1 cellular context compared by ENCODE assay signal in genomic region chr5:139605887-139606286, GRCh38.
TF ChIP-seq lines count a peak whose summit lies in the region.

No MANE protein-coding gene starts in this region.

TF ChIP-seq in GM23338, 12 proteins besides CTCF, POLR2A, EP300 and RAD21:
- TF ChIP-seq REST (IDR thresholded peaks at IDR 0.05; ENCODE audit: unreplicated experiment) (no peak), NANOG (IDR thresholded peaks at IDR 0.05; ENCODE audit: borderline replicate concordance) (no peak), ZNF462 (CRISPR knock-in tag; IDR thresholded peaks at IDR 0.05) (no peak), POLR2AphosphoS5 (IDR thresholded peaks at IDR 0.05; ENCODE audit: low read depth) (no peak), ETS1 (IDR thresholded peaks at IDR 0.05) (no peak), EZH2phosphoT487 (IDR thresholded peaks at IDR 0.05; ENCODE audit: unreplicated experiment) (no peak), JUNB (IDR thresholded peaks at IDR 0.05; ENCODE audit: unreplicated experiment) (no peak), ZNF331 (CRISPR knock-in tag; IDR thresholded peaks at IDR 0.05; ENCODE audit: low read depth) (no peak), STAT1 (IDR thresholded peaks at IDR 0.05; ENCODE audit: unreplicated experiment) (no peak), EZH2 (IDR thresholded peaks at IDR 0.05; ENCODE audit: low read depth, unreplicated experiment) (no peak), CREB1 (CRISPR knock-in tag; IDR thresholded peaks at IDR 0.05; ENCODE audit: low read depth) (no peak), ZNF114 (CRISPR knock-in tag; IDR thresholded peaks at IDR 0.05) (no peak)
TF ChIP-seq in GM23338: peak in this region for 0.
